In the genomic region with DNA sequence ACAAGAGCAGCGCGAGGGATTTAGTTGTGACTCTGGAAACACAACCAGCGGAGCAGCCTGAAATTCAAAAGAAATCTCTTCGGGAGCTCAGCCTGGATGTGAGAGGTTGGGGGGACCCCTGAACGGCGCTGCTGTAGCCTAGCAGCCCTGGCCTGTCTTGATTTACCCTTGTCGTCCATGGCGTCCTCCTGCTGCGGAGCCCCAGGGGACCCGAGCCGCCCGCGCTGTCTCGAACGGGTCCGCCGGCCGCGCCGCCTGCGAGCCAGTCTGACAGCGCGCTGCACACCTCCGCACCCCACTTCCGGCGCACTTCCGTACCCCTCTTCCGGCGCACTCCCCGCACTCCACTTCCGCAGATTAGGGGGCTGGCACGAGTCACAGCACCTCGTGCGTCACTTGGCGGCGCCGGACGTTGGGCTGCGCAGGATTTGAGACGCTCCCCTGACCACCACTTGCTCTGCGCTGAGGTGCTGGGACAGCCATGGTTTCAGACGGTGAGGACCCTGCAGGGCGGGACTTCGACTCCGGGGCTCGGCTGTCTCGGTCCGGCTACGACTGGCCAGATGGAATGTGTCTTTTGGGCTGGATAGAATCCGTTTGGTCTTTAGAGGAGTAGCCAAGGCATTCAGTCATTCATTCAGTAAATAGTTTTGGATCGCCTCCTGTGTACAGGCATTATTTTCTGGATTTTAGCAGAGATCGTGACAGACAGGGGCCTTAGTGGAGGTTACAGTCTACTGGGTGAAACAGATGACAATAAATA, we compare ENCODE assay signal across 8 cellular contexts. TPM values are rescaled to one million over a fixed set of nuclear protein-coding genes. Genes with fewer than 3 reads are reported as not detected.
DNase-seq lines count a peak whose midpoint lies in the region; ATAC-seq and TF ChIP-seq lines count a peak whose summit lies in the region.

A gene (minus strand): TSS at position 308 of the 763 bp plus-strand sequence. CDS start 129 bp downstream, at position 179.
A gene (plus strand): TSS at position 451 of the 763 bp plus-strand sequence. CDS start 31 bp downstream, at position 482.

- peaks cover 6% of the 10 kb centered on the region for H3K4me1 Mint-ChIP-seq in GM23338
- peaks cover 21 to 54% (median 43%) of the 10 kb centered on the region in 7 donors for H3K4me1 Mint-ChIP-seq in naive thymus-derived CD4-positive, alpha-beta T cell
- peaks cover 8 to 18% of the 10 kb centered on the region in 2 donors for H3K4me1 Mint-ChIP-seq in stimulated activated naive B cell treated with anti-CD40 and anti-IgM and Interleukin-4, amounts not matched to agents 10 μg/mL and 1 μg/mL and 100 μg/mL, for 72 hours

- H3F3A ChIP-seq in DOHH2 (ENCODE audit: control insufficient read depth, insufficient read depth), result peaks cover 4% of the 10 kb centered on the region; the same call in 1 of the 2 replicates
- H3F3A ChIP-seq in GM23338 (replicated peaks; ENCODE audit: low read depth), result 0 out of 2 replicates have a peak, but pooled peaks cover 2% of the 10 kb centered on the region

- peak within 1 kb of the TSS; percentile 64 for H3K27ac ChIP-seq in DOHH2 (ENCODE audit: low read depth, low read length)
- H3K27ac ChIP-seq in GM23338 (ENCODE audit: low read depth), result peak within 1 kb of the TSS; percentile 85
- peak within 1 kb of the TSS; percentile 91 for H3K27ac ChIP-seq in naive thymus-derived CD4-positive, alpha-beta T cell (ENCODE audit: low read depth, low read length)

- peak within 1 kb of the TSS; percentile 97 for H2AFZ ChIP-seq in GM23338

- no peak for TF ChIP-seq CTCF in DOHH2 (IDR thresholded peaks at IDR 0.05; ENCODE audit: low read depth, low read length, poor library complexity, severe bottlenecking)
- no peak for TF ChIP-seq CTCF in GM23338 (conservative IDR thresholded peaks at IDR 0.05; ENCODE audit: low read depth in 2 of 2)

- CTCF ChIA-PET in naive thymus-derived CD4-positive, alpha-beta T cell (lab: Charles Lee), result interaction anchor here (0.5 kb wide), 1 partner anchor 22 kb away, joined by 4 read pairs; no protein-coding TSS in a partner anchor

- peak; percentile 99 for ATAC-seq in GM23338
- ATAC-seq in naive thymus-derived CD4-positive, alpha-beta T cell, result peak; percentile 98
- ATAC-seq in stimulated activated naive B cell treated with anti-CD40 and anti-IgM and Interleukin-4, amounts not matched to agents 10 μg/mL and 1 μg/mL and 100 μg/mL, for 72 hours (replicated peaks), result peak; percentile 99

- peak within 1 kb of the TSS; percentile 59 for H3K4me2 ChIP-seq in DOHH2 (ENCODE audit: low read length)
- peak within 1 kb of the TSS; percentile 100 for H3K4me2 ChIP-seq in GM23338

- H3K4me3 ChIP-seq in DOHH2 (ENCODE audit: low read length), result peak within 1 kb of the TSS; percentile 99
- peak within 1 kb of the TSS; percentile 72 for H3K4me3 ChIP-seq in GM23338
- H3K4me3 ChIP-seq in naive thymus-derived CD4-positive, alpha-beta T cell (ENCODE audit: low read length), result peak within 1 kb of the TSS; percentile 85

- peaks cover 27% of the 10 kb centered on the region for H3K36me3 Mint-ChIP-seq in GM23338 (ENCODE audit: low read depth)
- H3K36me3 Mint-ChIP-seq in naive thymus-derived CD4-positive, alpha-beta T cell, result peaks cover 8 to 20% (median 11%) of the 10 kb centered on the region in 5 donors
- peaks cover 17 to 32% of the 10 kb centered on the region in 2 donors for H3K36me3 Mint-ChIP-seq in stimulated activated naive B cell treated with anti-CD40 and anti-IgM and Interleukin-4, amounts not matched to agents 10 μg/mL and 1 μg/mL and 100 μg/mL, for 72 hours

- peaks cover 9% of the 10 kb centered on the region for H3K27me3 Mint-ChIP-seq in GM23338 (ENCODE audit: insufficient read depth, low read depth, poor library complexity)
- H3K27me3 Mint-ChIP-seq in naive thymus-derived CD4-positive, alpha-beta T cell, result no peaks in the 10 kb centered on the region
- no peaks in the 10 kb centered on the region for H3K27me3 Mint-ChIP-seq in stimulated activated naive B cell treated with anti-CD40 and anti-IgM and Interleukin-4, amounts not matched to agents 10 μg/mL and 1 μg/mL and 100 μg/mL, for 72 hours

- H3K27me3 ChIP-seq in DOHH2 (ENCODE audit: control insufficient read depth, low read length) (no peaks in the 10 kb centered on the region), GM23338 (ENCODE audit: insufficient read depth) (no peaks in the 10 kb centered on the region)
- H3K27me3 ChIP-seq in naive thymus-derived CD4-positive, alpha-beta T cell (ENCODE audit: control insufficient read depth in 2 of 2, insufficient read depth in 2 of 2, low read length in 2 of 2), result no peaks in the 10 kb centered on the region

- no peaks in the 10 kb centered on the region for H3K9me2 ChIP-seq in DOHH2 (replicated peaks; ENCODE audit: control insufficient read depth, low read length)
- no peaks in the 10 kb centered on the region for H3K9me2 ChIP-seq in GM23338 (ENCODE audit: insufficient read depth)

- no peaks in the 10 kb centered on the region for H3K9me3 ChIP-seq in DOHH2 (ENCODE audit: control insufficient read depth, insufficient read depth, low read length)
- no peaks in the 10 kb centered on the region for H3K9me3 ChIP-seq in naive thymus-derived CD4-positive, alpha-beta T cell (ENCODE audit: control insufficient read depth in 2 of 3, low read length in 3 of 3)

- POLR2A ChIA-PET in naive thymus-derived CD4-positive, alpha-beta T cell (lab: Charles Lee), result interaction anchor here (0.6 to 1.5 kb wide), 8 partner anchors 22 to 485 kb away, joined by 3 to 5 read pairs (median 4); a partner anchor contains a TSS

- H3K36me3 ChIP-seq in DOHH2 (ENCODE audit: control insufficient read depth, low read length), result peaks cover 37% of the 10 kb centered on the region
- H3K36me3 ChIP-seq in GM23338 (ENCODE audit: insufficient read depth), result 0 out of 2 replicates have a peak, but pooled peaks cover 8% of the 10 kb centered on the region
- H3K36me3 ChIP-seq in naive thymus-derived CD4-positive, alpha-beta T cell (ENCODE audit: control insufficient read depth in 2 of 3, insufficient read depth in 3 of 3, low read length in 3 of 3), result peaks cover 8 to 27% (median 15%) of the 10 kb centered on the region in 3 experiments

- H3K4me3 Mint-ChIP-seq in GM23338, result peak within 1 kb of the TSS; percentile 98
- peak within 1 kb of the TSS; percentile 89 to 100 (median 96) for H3K4me3 Mint-ChIP-seq in naive thymus-derived CD4-positive, alpha-beta T cell
- H3K4me3 Mint-ChIP-seq in stimulated activated naive B cell treated with anti-CD40 and anti-IgM and Interleukin-4, amounts not matched to agents 10 μg/mL and 1 μg/mL and 100 μg/mL, for 72 hours, result peak within 1 kb of the TSS; percentile 96 to 99

- intact Hi-C loops in naive thymus-derived CD4-positive, alpha-beta T cell (cut with micrococcal nuclease), result loop anchor here (1.0 to 10.0 kb wide), 13 partner anchors 31 to 1409 kb away; a partner anchor contains a TSS

- DNase-seq in GM23338 (ENCODE audit: low spot score), result peak; percentile 99
- DNase-seq in LHCN-M2 (ENCODE audit: low read depth), result peak; percentile 96
- peak; percentile 95 for DNase-seq in RPMI8226
- peak; percentile 95 to 96 for DNase-seq in activated T-helper 1 cell treated with anti-CD3 and anti-CD28 coated beads, Interleukin-2, amount 50 U/mL, for 16 hours (ENCODE audit: low read depth in 1 of 2, low spot score in 1 of 2)
- DNase-seq in fibroblast of gingiva (ENCODE audit: low read depth), result peak; percentile 95
- DNase-seq in naive thymus-derived CD4-positive, alpha-beta T cell, result peak; percentile 83 to 96 (median 94)
- peak; percentile 96 for DNase-seq in stimulated activated naive B cell treated with anti-CD40 and anti-IgM and Interleukin-4, amounts not matched to agents 10 μg/mL and 1 μg/mL and 100 μg/mL, for 72 hours

- H3K4me1 ChIP-seq in DOHH2 (ENCODE audit: control insufficient read depth, low read length), result peaks cover 12% of the 10 kb centered on the region
- peaks cover 5% of the 10 kb centered on the region for H3K4me1 ChIP-seq in GM23338 (ENCODE audit: insufficient read depth)
- H3K4me1 ChIP-seq in naive thymus-derived CD4-positive, alpha-beta T cell (ENCODE audit: control insufficient read depth in 2 of 2, insufficient read depth in 2 of 2, low read length in 2 of 2), result peaks cover 11 to 16% of the 10 kb centered on the region in 2 donors

- H3K79me2 ChIP-seq in DOHH2 (ENCODE audit: control insufficient read depth, low read length), result peaks cover 78% of the 10 kb centered on the region
- peaks cover 22% of the 10 kb centered on the region for H3K79me2 ChIP-seq in GM23338 (replicated peaks; ENCODE audit: insufficient read depth)

- H3K27ac Mint-ChIP-seq in GM23338, result peak within 1 kb of the TSS; percentile 99
- peak within 1 kb of the TSS; percentile 91 to 99 (median 96) for H3K27ac Mint-ChIP-seq in naive thymus-derived CD4-positive, alpha-beta T cell
- H3K27ac Mint-ChIP-seq in stimulated activated naive B cell treated with anti-CD40 and anti-IgM and Interleukin-4, amounts not matched to agents 10 μg/mL and 1 μg/mL and 100 μg/mL, for 72 hours, result peak within 1 kb of the TSS; percentile 99

- 0 out of 2 replicates have a peak, but pooled peaks cover 4% of the 10 kb centered on the region for H4K20me1 ChIP-seq in DOHH2 (ENCODE audit: control insufficient read depth, insufficient read depth, low read depth, low read length)
- peaks cover 1% of the 10 kb centered on the region for H4K20me1 ChIP-seq in GM23338 (replicated peaks; ENCODE audit: insufficient read depth)

- no peaks in the 10 kb centered on the region; the same call in 2 of the 3 replicates for H3K9me3 Mint-ChIP-seq in GM23338
- H3K9me3 Mint-ChIP-seq in naive thymus-derived CD4-positive, alpha-beta T cell, result no peaks in the 10 kb centered on the region
- H3K9me3 Mint-ChIP-seq in stimulated activated naive B cell treated with anti-CD40 and anti-IgM and Interleukin-4, amounts not matched to agents 10 μg/mL and 1 μg/mL and 100 μg/mL, for 72 hours, result no peaks in the 10 kb centered on the region

TF ChIP-seq in GM23338, 12 proteins besides CTCF, POLR2A, EP300 and RAD21 (continues in another document):
- TF ChIP-seq JUNB (IDR thresholded peaks at IDR 0.05; ENCODE audit: unreplicated experiment), result no peak
- peak; percentile 99 for TF ChIP-seq POLR2AphosphoS5 (IDR thresholded peaks at IDR 0.05; ENCODE audit: low read depth)
- TF ChIP-seq ZNF114 (CRISPR knock-in tag; IDR thresholded peaks at IDR 0.05), result no peak
- peak; percentile 99 for TF ChIP-seq CREB1 (CRISPR knock-in tag; IDR thresholded peaks at IDR 0.05; ENCODE audit: low read depth)
- TF ChIP-seq EZH2phosphoT487 (IDR thresholded peaks at IDR 0.05; ENCODE audit: unreplicated experiment), result no peak

RNA-seq across cellular contexts. Expression of the first gene that starts in this region (rescaled TPM):
- 90.8 and 117 TPM in 2 replicates for total RNA-seq in GM23338 (2014; rRNA removed; shearing (Covaris generic))
- 30.2 and 33.5 TPM in 2 replicates for polyA plus RNA-seq in GM23338 (2016; fragmentation: Nextera tagmentation; extraction: Ambion mirVana)
- total RNA-seq in LHCN-M2 (2014; rRNA removed), result 145 and 163 TPM in 2 replicates
- polyA plus RNA-seq in LHCN-M2 (2012), result 38.0 TPM
- 10 to 100 TPM; 44.0 to 64.3 (median 49.5) TPM for total RNA-seq in naive thymus-derived CD4-positive, alpha-beta T cell
- 10 to 100 TPM; 70.7 to 74.3 TPM for polyA plus RNA-seq in naive thymus-derived CD4-positive, alpha-beta T cell

RNA-seq across cellular contexts. Expression of the second gene that starts in this region (rescaled TPM):
- total RNA-seq in GM23338 (2014; rRNA removed; shearing (Covaris generic)), result 19.6 and 27.7 TPM in 2 replicates
- polyA plus RNA-seq in GM23338 (2016; fragmentation: Nextera tagmentation; extraction: Ambion mirVana), result 10.5 and 11.1 TPM in 2 replicates
- total RNA-seq in LHCN-M2 (2014; rRNA removed), result 40.0 and 46.2 TPM in 2 replicates
- 18.1 TPM for polyA plus RNA-seq in LHCN-M2 (2012)
- total RNA-seq in naive thymus-derived CD4-positive, alpha-beta T cell, result 10 to 100 TPM; 21.4 to 39.7 (median 27.7) TPM
- 10 to 100 TPM; 43.2 to 47.2 TPM for polyA plus RNA-seq in naive thymus-derived CD4-positive, alpha-beta T cell

Comparison
In these comparisons a context has a peak if more than half of its experiments do, and no peak if none do; other contexts are left out.
1. Peak in every context shown above with its lines: DNase-seq, ATAC-seq, H3K4me3 ChIP-seq and H3K27ac ChIP-seq.